ENCODE assay signal across 30 cellular contexts in genomic region chr4:22824091-22824490, GRCh38.
"Had no signal": no experiment of that assay in that cellular context is flagged by ENCODE, and none has a peak within 500 bp of the region (broad histone marks: within the 10 kb centered on the region; RNA-seq: fewer than 3 reads in every experiment).

No MANE protein-coding gene starts in this region.

- H3K4me3 ChIP-seq: breast epithelium, gastrocnemius medialis, hepatocyte, ovary, skin epidermis, thoracic aorta, uterus had no signal

- H3K27me3 Mint-ChIP-seq: activated B cell treated with CpG ODN at 0.5 μM for 24 hours; activated CD8-positive, alpha-beta T cell treated with anti-CD3 and anti-CD28 coated beads for 36 hours; activated T-helper 17 cell treated with anti-CD3 and anti-CD28 coated beads, Interleukin-2, amount 50 U/mL, for 72 hours; naive B cell; progenitor cell of endocrine pancreas; stimulated activated naive CD8-positive, alpha-beta T cell treated with anti-CD3 and anti-CD28 coated beads, Interleukin-15, Interleukin-2, amounts not matched to agents 100 ng/mL and 50 ng/mL, for 24 hours had no signal

- H3K36me3 Mint-ChIP-seq: activated naive CD4-positive, alpha-beta T cell treated with anti-CD3 and anti-CD28 coated beads, Interleukin-2, amount 50 U/mL, for 24 hours; naive B cell; stimulated activated effector memory CD8-positive, alpha-beta T cell treated with anti-CD3 and anti-CD28 coated beads, Interleukin-12 subunit alpha, Interleukin-12 subunit beta, amount 100 ng/mL, for 72 hours had no signal

- H3K4me1 Mint-ChIP-seq: activated B cell treated with CpG ODN at 0.5 μM for 24 hours; activated naive CD4-positive, alpha-beta T cell treated with anti-CD3 and anti-CD28 coated beads, Interleukin-2, amount 50 U/mL, for 24 hours; activated naive CD8-positive, alpha-beta T cell treated with anti-CD3 and anti-CD28 coated beads, Interleukin-2, amount 50 U/mL, for 24 hours; activated T-helper 17 cell treated with anti-CD3 and anti-CD28 coated beads, Interleukin-2, amount 50 U/mL, for 72 hours; naive B cell; nephron progenitor cell; stimulated activated effector memory CD8-positive, alpha-beta T cell treated with anti-CD3 and anti-CD28 coated beads, Interleukin-12 subunit alpha, Interleukin-12 subunit beta, amount 100 ng/mL, for 72 hours had no signal

- DNase-seq: activated B cell treated with CpG ODN at 0.5 μM for 24 hours; activated CD4-positive, alpha-beta T cell treated with anti-CD3 and anti-CD28 coated beads, Interleukin-2, amount 50 U/mL, for 1 hour; activated CD8-positive, alpha-beta T cell treated with anti-CD3 and anti-CD28 coated beads for 36 hours; activated gamma-delta T cell treated with Interleukin-2 at 50 U/mL for 16 hours; activated naive CD8-positive, alpha-beta T cell treated with anti-CD3 and anti-CD28 coated beads, Interleukin-2, amount 50 U/mL, for 24 hours; activated T-cell treated with anti-CD3 and anti-CD28 coated beads, Interleukin-2, amount 50 U/mL, for 4 hours; dermis blood vessel endothelial cell; effector CD8-positive, alpha-beta T cell; erythroblast; gastrocnemius medialis; islet precursor cell; left ventricle myocardium superior; mammary epithelial cell; naive B cell; nephron progenitor cell; ovary; stimulated activated CD4-positive, alpha-beta T cell treated with anti-CD3 and anti-CD28 coated beads, Interleukin-12 subunit alpha, Interleukin-12 subunit beta, amount 100 ng/mL, for 4 hours; stimulated activated CD4-positive, alpha-beta T cell treated with anti-CD3 and anti-CD28 coated beads, Interleukin-4, amount 100 ng/mL, for 1 hour; trophoblast cell; uterus had no signal

- ATAC-seq: activated CD8-positive, alpha-beta T cell treated with anti-CD3 and anti-CD28 coated beads for 36 hours; activated naive CD8-positive, alpha-beta T cell treated with anti-CD3 and anti-CD28 coated beads, Interleukin-2, amount 50 U/mL, for 24 hours; activated T-cell treated with anti-CD3 and anti-CD28 coated beads, Interleukin-2, amount 50 U/mL, for 4 hours; activated T-helper 17 cell treated with anti-CD3 and anti-CD28 coated beads, Interleukin-2, amount 50 U/mL, for 72 hours; gastrocnemius medialis; left ventricle myocardium superior; sciatic nerve; stimulated activated effector memory CD8-positive, alpha-beta T cell treated with anti-CD3 and anti-CD28 coated beads, Interleukin-12 subunit alpha, Interleukin-12 subunit beta, amount 100 ng/mL, for 72 hours had no signal

- H3K4me3 Mint-ChIP-seq: activated B cell treated with CpG ODN at 0.5 μM for 24 hours; activated CD8-positive, alpha-beta T cell treated with anti-CD3 and anti-CD28 coated beads for 36 hours; activated naive CD4-positive, alpha-beta T cell treated with anti-CD3 and anti-CD28 coated beads, Interleukin-2, amount 50 U/mL, for 24 hours; activated naive CD8-positive, alpha-beta T cell treated with anti-CD3 and anti-CD28 coated beads, Interleukin-2, amount 50 U/mL, for 24 hours; activated T-cell treated with anti-CD3 and anti-CD28 coated beads, Interleukin-2, amount 50 U/mL, for 4 hours; activated T-helper 17 cell treated with anti-CD3 and anti-CD28 coated beads, Interleukin-2, amount 50 U/mL, for 72 hours; naive B cell; nephron progenitor cell; stimulated activated effector memory CD8-positive, alpha-beta T cell treated with anti-CD3 and anti-CD28 coated beads, Interleukin-12 subunit alpha, Interleukin-12 subunit beta, amount 100 ng/mL, for 72 hours; stimulated activated naive CD8-positive, alpha-beta T cell treated with anti-CD3 and anti-CD28 coated beads, Interleukin-15, Interleukin-2, amounts not matched to agents 100 ng/mL and 50 ng/mL, for 24 hours had no signal

- H3K27ac Mint-ChIP-seq: activated B cell treated with CpG ODN at 0.5 μM for 24 hours; activated CD8-positive, alpha-beta T cell treated with anti-CD3 and anti-CD28 coated beads for 36 hours; activated naive CD4-positive, alpha-beta T cell treated with anti-CD3 and anti-CD28 coated beads, Interleukin-2, amount 50 U/mL, for 24 hours; activated naive CD8-positive, alpha-beta T cell treated with anti-CD3 and anti-CD28 coated beads, Interleukin-2, amount 50 U/mL, for 24 hours; activated T-helper 17 cell treated with anti-CD3 and anti-CD28 coated beads, Interleukin-2, amount 50 U/mL, for 72 hours; naive B cell; nephron progenitor cell; stimulated activated effector memory CD8-positive, alpha-beta T cell treated with anti-CD3 and anti-CD28 coated beads, Interleukin-12 subunit alpha, Interleukin-12 subunit beta, amount 100 ng/mL, for 72 hours; stimulated activated naive CD8-positive, alpha-beta T cell treated with anti-CD3 and anti-CD28 coated beads, Interleukin-15, Interleukin-2, amounts not matched to agents 100 ng/mL and 50 ng/mL, for 24 hours had no signal

- H3K9me3 Mint-ChIP-seq: activated CD8-positive, alpha-beta T cell treated with anti-CD3 and anti-CD28 coated beads for 36 hours; activated naive CD4-positive, alpha-beta T cell treated with anti-CD3 and anti-CD28 coated beads, Interleukin-2, amount 50 U/mL, for 24 hours; nephron progenitor cell had no signal
